ENCODE assay signal across 3 cellular contexts in genomic region chr7:130772456-130772855, GRCh38. TPM values are rescaled to one million over a fixed set of nuclear protein-coding genes. Genes with fewer than 3 reads are reported as not detected.
"Had no signal": no experiment of that assay in that cellular context is flagged by ENCODE, and none has a peak within 500 bp of the region (broad histone marks: within the 10 kb centered on the region; RNA-seq: fewer than 3 reads in every experiment).

No MANE protein-coding gene starts in this region.

RNA-seq across cellular contexts. Expression of gene KLF14, which starts 38.4 kb away (rescaled TPM):
- total RNA-seq: H1, H9, HFFc6 had no signal
